1 cellular context compared by ENCODE assay signal in the genomic region with DNA sequence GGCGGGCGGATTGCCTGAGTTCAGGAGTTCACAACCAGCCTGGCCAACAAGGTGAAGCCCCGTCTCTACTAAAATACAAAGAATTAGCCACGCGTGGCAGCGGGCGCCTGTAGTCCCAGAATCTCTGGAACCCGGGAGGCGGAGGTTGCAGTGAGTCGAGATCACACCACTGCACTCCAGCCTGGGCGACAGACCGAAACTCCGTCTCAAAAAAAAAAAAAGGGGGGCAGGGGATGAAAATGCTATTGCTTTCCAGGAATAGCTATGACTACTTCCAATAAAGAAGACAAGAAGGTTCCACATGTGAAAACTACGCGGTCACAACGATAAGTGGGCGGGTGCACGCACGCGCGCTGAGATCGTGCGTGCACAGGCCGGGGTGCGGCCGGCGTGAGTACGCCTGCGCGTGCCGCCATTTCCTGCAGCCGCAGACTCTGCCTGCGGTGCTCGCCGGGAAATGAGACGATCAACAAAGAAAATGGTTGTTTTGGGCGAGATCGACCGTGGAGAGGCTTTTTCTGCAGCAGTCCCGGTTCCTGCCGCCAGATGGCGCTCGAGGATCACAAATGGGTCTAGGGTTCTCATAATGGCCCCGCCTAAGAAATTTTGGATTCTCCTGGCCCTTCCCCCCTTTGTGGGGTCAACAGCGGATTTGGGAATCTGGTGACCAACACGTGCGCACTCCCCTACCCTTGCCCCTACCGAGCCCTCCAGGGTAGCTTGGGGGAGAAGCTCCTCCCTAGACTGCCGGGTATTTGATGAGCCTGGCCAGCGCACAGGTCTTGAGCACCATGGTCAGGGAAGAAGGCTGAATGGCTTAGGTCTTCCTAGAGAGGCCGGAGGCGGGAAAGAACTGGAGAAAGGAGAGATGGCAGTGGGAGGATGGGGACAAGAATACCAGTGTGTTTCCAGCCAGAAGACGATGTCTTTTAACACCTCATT.
TF ChIP-seq lines count a peak whose summit lies in the region.

No MANE protein-coding gene starts in this region.

TF ChIP-seq in GM12878, 131 proteins besides CTCF, POLR2A, EP300 and RAD21 (continued from another document and continues in another):
- no peak for TF ChIP-seq EED (IDR thresholded peaks at IDR 0.05; ENCODE audit: low read depth)
- TF ChIP-seq ZBED1 (IDR thresholded peaks at IDR 0.05; ENCODE audit: borderline replicate concordance), result no peak
- no peak for TF ChIP-seq FOXK2 (IDR thresholded peaks at IDR 0.05)
- peak in 1 of 2 experiments; percentile 57; a peak in 1 of 4 replicates for TF ChIP-seq BHLHE40 (IDR thresholded peaks at IDR 0.05; ENCODE audit: borderline replicate concordance in 1 of 2, low read depth in 2 of 2, low read length in 1 of 2)
- peak; percentile 9 for TF ChIP-seq SP1 (IDR thresholded peaks at IDR 0.05; ENCODE audit: low read depth, low read length)
- TF ChIP-seq CREM (IDR thresholded peaks at IDR 0.05; ENCODE audit: low read depth), result peak; percentile 43; the same call in 1 of the 2 replicates
- peak; percentile 34; the same call in 1 of the 2 replicates for TF ChIP-seq MXI1 (IDR thresholded peaks at IDR 0.05; ENCODE audit: low read depth, low read length)
- TF ChIP-seq, protein P1, sequence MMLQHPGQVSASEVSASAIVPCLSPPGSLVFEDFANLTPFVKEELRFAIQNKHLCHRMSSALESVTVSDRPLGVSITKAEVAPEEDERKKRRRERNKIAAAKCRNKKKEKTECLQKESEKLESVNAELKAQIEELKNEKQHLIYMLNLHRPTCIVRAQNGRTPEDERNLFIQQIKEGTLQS (IDR thresholded peaks at IDR 0.05; ENCODE audit: borderline replicate concordance, extremely low read depth, low read depth, low read length), result no peak
- TF ChIP-seq NR2C2 (IDR thresholded peaks at IDR 0.05; ENCODE audit: borderline replicate concordance, control insufficient read depth, insufficient read length, low read depth), result no peak
- no peak for TF ChIP-seq FOS (IDR thresholded peaks at IDR 0.05; ENCODE audit: borderline replicate concordance, extremely low read depth, insufficient read length)
- TF ChIP-seq, protein P2, sequence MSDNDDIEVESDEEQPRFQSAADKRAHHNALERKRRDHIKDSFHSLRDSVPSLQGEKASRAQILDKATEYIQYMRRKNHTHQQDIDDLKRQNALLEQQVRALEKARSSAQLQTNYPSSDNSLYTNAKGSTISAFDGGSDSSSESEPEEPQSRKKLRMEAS (IDR thresholded peaks at IDR 0.05; ENCODE audit: low read depth, low read length), result no peak
- TF ChIP-seq IKZF1 (conservative IDR thresholded peaks at IDR 0.05), result peak; percentile 25; the same call in 1 of the 2 replicates
- no peak for TF ChIP-seq RFX5 (IDR thresholded peaks at IDR 0.05; ENCODE audit: low read depth, low read length)
- TF ChIP-seq STAT3 (IDR thresholded peaks at IDR 0.05; ENCODE audit: low read depth, low read length), result no peak
- peak; percentile 56 for TF ChIP-seq NRF1 (conservative IDR thresholded peaks at IDR 0.05; ENCODE audit: low read depth, low read length)
- TF ChIP-seq, protein P3, sequence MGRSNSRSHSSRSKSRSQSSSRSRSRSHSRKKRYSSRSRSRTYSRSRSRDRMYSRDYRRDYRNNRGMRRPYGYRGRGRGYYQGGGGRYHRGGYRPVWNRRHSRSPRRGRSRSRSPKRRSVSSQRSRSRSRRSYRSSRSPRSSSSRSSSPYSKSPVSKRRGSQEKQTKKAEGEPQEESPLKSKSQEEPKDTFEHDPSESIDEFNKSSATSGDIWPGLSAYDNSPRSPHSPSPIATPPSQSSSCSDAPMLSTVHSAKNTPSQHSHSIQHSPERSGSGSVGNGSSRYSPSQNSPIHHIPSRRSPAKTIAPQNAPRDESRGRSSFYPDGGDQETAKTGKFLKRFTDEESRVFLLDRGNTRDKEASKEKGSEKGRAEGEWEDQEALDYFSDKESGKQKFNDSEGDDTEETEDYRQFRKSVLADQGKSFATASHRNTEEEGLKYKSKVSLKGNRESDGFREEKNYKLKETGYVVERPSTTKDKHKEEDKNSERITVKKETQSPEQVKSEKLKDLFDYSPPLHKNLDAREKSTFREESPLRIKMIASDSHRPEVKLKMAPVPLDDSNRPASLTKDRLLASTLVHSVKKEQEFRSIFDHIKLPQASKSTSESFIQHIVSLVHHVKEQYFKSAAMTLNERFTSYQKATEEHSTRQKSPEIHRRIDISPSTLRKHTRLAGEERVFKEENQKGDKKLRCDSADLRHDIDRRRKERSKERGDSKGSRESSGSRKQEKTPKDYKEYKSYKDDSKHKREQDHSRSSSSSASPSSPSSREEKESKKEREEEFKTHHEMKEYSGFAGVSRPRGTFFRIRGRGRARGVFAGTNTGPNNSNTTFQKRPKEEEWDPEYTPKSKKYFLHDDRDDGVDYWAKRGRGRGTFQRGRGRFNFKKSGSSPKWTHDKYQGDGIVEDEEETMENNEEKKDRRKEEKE (IDR thresholded peaks at IDR 0.05), result no peak
- no peak for TF ChIP-seq SMAD1 (IDR thresholded peaks at IDR 0.05; ENCODE audit: low read depth, partially characterized antibody)
- no peak for TF ChIP-seq SIN3A (IDR thresholded peaks at IDR 0.05; ENCODE audit: low read depth, low read length)
- TF ChIP-seq, protein P4, sequence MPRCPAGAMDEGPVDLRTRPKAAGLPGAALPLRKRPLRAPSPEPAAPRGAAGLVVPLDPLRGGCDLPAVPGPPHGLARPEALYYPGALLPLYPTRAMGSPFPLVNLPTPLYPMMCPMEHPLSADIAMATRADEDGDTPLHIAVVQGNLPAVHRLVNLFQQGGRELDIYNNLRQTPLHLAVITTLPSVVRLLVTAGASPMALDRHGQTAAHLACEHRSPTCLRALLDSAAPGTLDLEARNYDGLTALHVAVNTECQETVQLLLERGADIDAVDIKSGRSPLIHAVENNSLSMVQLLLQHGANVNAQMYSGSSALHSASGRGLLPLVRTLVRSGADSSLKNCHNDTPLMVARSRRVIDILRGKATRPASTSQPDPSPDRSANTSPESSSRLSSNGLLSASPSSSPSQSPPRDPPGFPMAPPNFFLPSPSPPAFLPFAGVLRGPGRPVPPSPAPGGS (IDR thresholded peaks at IDR 0.05; ENCODE audit: borderline replicate concordance, insufficient read depth, low read depth, low read length, poor library complexity, severe bottlenecking), result no peak
- no peak for TF ChIP-seq BACH1 (IDR thresholded peaks at IDR 0.05; ENCODE audit: borderline replicate concordance)
- TF ChIP-seq, protein P5, sequence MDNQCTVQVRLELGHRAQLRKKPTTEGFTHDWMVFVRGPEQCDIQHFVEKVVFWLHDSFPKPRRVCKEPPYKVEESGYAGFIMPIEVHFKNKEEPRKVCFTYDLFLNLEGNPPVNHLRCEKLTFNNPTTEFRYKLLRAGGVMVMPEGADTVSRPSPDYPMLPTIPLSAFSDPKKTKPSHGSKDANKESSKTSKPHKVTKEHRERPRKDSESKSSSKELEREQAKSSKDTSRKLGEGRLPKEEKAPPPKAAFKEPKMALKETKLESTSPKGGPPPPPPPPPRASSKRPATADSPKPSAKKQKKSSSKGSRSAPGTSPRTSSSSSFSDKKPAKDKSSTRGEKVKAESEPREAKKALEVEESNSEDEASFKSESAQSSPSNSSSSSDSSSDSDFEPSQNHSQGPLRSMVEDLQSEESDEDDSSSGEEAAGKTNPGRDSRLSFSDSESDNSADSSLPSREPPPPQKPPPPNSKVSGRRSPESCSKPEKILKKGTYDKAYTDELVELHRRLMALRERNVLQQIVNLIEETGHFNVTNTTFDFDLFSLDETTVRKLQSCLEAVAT (IDR thresholded peaks at IDR 0.05), result peak; percentile 65; the same call in 1 of the 2 replicates
- 0 out of 2 replicates have a peak, but pooled peaks have one; percentile 47 for TF ChIP-seq IRF4 (IDR thresholded peaks at IDR 0.05; ENCODE audit: low read depth, low read length)
- TF ChIP-seq, protein P6, sequence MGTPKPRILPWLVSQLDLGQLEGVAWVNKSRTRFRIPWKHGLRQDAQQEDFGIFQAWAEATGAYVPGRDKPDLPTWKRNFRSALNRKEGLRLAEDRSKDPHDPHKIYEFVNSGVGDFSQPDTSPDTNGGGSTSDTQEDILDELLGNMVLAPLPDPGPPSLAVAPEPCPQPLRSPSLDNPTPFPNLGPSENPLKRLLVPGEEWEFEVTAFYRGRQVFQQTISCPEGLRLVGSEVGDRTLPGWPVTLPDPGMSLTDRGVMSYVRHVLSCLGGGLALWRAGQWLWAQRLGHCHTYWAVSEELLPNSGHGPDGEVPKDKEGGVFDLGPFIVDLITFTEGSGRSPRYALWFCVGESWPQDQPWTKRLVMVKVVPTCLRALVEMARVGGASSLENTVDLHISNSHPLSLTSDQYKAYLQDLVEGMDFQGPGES (IDR thresholded peaks at IDR 0.05), result peak; percentile 31; the same call in 1 of the 2 replicates
- peak; percentile 99 for TF ChIP-seq YY1 (IDR thresholded peaks at IDR 0.05; ENCODE audit: low read depth, low read length)
- peak; percentile 31 to 43; a peak in 2 of 3 replicates for TF ChIP-seq EGR1 (IDR thresholded peaks at IDR 0.05; ENCODE audit: borderline replicate concordance in 1 of 2, low read depth in 2 of 2, low read length in 2 of 2)
- no peak for TF ChIP-seq CBX3 (IDR thresholded peaks at IDR 0.05; ENCODE audit: borderline replicate concordance, low read depth)
- TF ChIP-seq, protein P7, sequence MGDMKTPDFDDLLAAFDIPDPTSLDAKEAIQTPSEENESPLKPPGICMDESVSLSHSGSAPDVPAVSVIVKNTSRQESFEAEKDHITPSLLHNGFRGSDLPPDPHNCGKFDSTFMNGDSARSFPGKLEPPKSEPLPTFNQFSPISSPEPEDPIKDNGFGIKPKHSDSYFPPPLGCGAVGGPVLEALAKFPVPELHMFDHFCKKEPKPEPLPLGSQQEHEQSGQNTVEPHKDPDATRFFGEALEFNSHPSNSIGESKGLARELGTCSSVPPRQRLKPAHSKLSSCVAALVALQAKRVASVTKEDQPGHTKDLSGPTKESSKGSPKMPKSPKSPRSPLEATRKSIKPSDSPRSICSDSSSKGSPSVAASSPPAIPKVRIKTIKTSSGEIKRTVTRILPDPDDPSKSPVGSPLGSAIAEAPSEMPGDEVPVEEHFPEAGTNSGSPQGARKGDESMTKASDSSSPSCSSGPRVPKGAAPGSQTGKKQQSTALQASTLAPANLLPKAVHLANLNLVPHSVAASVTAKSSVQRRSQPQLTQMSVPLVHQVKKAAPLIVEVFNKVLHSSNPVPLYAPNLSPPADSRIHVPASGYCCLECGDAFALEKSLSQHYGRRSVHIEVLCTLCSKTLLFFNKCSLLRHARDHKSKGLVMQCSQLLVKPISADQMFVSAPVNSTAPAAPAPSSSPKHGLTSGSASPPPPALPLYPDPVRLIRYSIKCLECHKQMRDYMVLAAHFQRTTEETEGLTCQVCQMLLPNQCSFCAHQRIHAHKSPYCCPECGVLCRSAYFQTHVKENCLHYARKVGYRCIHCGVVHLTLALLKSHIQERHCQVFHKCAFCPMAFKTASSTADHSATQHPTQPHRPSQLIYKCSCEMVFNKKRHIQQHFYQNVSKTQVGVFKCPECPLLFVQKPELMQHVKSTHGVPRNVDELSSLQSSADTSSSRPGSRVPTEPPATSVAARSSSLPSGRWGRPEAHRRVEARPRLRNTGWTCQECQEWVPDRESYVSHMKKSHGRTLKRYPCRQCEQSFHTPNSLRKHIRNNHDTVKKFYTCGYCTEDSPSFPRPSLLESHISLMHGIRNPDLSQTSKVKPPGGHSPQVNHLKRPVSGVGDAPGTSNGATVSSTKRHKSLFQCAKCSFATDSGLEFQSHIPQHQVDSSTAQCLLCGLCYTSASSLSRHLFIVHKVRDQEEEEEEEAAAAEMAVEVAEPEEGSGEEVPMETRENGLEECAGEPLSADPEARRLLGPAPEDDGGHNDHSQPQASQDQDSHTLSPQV (IDR thresholded peaks at IDR 0.05), result no peak
- TF ChIP-seq, protein P8, sequence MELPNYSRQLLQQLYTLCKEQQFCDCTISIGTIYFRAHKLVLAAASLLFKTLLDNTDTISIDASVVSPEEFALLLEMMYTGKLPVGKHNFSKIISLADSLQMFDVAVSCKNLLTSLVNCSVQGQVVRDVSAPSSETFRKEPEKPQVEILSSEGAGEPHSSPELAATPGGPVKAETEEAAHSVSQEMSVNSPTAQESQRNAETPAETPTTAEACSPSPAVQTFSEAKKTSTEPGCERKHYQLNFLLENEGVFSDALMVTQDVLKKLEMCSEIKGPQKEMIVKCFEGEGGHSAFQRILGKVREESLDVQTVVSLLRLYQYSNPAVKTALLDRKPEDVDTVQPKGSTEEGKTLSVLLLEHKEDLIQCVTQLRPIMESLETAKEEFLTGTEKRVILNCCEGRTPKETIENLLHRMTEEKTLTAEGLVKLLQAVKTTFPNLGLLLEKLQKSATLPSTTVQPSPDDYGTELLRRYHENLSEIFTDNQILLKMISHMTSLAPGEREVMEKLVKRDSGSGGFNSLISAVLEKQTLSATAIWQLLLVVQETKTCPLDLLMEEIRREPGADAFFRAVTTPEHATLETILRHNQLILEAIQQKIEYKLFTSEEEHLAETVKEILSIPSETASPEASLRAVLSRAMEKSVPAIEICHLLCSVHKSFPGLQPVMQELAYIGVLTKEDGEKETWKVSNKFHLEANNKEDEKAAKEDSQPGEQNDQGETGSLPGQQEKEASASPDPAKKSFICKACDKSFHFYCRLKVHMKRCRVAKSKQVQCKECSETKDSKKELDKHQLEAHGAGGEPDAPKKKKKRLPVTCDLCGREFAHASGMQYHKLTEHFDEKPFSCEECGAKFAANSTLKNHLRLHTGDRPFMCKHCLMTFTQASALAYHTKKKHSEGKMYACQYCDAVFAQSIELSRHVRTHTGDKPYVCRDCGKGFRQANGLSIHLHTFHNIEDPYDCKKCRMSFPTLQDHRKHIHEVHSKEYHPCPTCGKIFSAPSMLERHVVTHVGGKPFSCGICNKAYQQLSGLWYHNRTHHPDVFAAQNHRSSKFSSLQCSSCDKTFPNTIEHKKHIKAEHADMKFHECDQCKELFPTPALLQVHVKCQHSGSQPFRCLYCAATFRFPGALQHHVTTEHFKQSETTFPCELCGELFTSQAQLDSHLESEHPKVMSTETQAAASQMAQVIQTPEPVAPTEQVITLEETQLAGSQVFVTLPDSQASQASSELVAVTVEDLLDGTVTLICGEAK (IDR thresholded peaks at IDR 0.05; ENCODE audit: borderline replicate concordance), result no peak
- TF ChIP-seq TCF3 (IDR thresholded peaks at IDR 0.05; ENCODE audit: borderline replicate concordance, insufficient read depth, low read depth, low read length), result no peak
- TF ChIP-seq ESRRA (IDR thresholded peaks at IDR 0.05; ENCODE audit: low read length), result no peak
- TF ChIP-seq SIX5 (IDR thresholded peaks at IDR 0.05; ENCODE audit: low read depth, low read length, severe bottlenecking), result peak; percentile 13
- TF ChIP-seq, protein P9, sequence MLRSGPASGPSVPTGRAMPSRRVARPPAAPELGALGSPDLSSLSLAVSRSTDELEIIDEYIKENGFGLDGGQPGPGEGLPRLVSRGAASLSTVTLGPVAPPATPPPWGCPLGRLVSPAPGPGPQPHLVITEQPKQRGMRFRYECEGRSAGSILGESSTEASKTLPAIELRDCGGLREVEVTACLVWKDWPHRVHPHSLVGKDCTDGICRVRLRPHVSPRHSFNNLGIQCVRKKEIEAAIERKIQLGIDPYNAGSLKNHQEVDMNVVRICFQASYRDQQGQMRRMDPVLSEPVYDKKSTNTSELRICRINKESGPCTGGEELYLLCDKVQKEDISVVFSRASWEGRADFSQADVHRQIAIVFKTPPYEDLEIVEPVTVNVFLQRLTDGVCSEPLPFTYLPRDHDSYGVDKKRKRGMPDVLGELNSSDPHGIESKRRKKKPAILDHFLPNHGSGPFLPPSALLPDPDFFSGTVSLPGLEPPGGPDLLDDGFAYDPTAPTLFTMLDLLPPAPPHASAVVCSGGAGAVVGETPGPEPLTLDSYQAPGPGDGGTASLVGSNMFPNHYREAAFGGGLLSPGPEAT (IDR thresholded peaks at IDR 0.05; ENCODE audit: low read depth), result peak; percentile 89
- TF ChIP-seq CBFB (IDR thresholded peaks at IDR 0.05; ENCODE audit: low read depth), result peak; percentile 45; the same call in 1 of the 2 replicates
- no peak for TF ChIP-seq DPF2 (IDR thresholded peaks at IDR 0.05)
- no peak for TF ChIP-seq KDM1A (IDR thresholded peaks at IDR 0.05; ENCODE audit: borderline replicate concordance)
- peak; percentile 25; the same call in 1 of the 2 replicates for TF ChIP-seq PAX5 (IDR thresholded peaks at IDR 0.05; ENCODE audit: borderline replicate concordance, low read depth, low read length)
- TF ChIP-seq SPI1 (IDR thresholded peaks at IDR 0.05; ENCODE audit: borderline replicate concordance, insufficient read depth, low read depth, low read length), result no peak
- peak; percentile 72 for TF ChIP-seq RUNX3 (IDR thresholded peaks at IDR 0.05; ENCODE audit: low read length)
